11 cellular contexts compared by ENCODE assay signal in the genomic region with DNA sequence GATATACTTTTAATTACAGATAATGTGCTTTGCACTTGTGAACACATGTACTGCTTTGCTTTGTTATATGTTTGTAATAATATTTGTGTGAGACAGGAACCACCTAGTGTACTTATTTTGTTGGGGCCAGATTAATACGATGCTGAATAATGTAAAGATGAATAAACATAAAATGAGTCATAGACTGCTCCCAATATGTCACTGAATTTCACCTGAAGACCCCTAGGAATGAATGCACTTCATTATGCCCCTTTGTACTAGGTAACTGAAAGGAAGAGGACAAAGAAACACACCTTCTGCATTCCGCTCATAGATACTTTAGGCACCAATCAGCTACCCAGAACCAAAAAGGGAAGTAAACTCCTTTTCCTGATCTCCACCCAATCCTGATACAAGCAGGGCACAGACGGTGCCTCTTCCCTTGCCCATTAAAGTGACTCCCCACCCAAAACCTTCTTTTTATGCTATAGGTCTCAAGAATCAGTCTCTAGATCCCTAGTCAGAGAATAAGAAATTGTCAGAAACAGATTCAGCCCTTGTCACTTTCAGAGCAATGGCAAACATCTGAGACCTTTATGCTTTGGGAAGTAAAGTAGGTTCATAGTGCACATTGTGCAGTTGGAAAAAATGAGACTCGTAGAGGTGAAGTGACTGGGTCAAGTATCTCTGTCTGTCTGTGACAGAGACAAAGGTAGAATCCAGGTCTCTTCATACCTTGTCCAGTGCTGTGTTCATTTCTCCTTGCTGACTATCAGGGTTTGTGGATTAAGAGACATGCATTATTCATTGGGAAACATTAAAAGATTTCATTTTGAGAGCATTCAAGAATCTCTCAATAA. TPM values are rescaled to one million over a fixed set of nuclear protein-coding genes. Genes with fewer than 3 reads are reported as not detected.
DNase-seq lines count a peak whose midpoint lies in the region; ATAC-seq, FAIRE-seq and TF ChIP-seq lines count a peak whose summit lies in the region.
"Had no signal": no experiment of that assay in that cellular context is flagged by ENCODE, and none has a peak within 500 bp of the region (broad histone marks: within the 10 kb centered on the region; RNA-seq: fewer than 3 reads in every experiment).

No MANE protein-coding gene starts in this region.

- H3K27ac ChIP-seq in duodenal mucosa (ENCODE audit: low read depth, low read length) (peak overlapping the region; percentile 20), mesenchymal stem cell (ENCODE audit: low read length, poor library complexity, severe bottlenecking) (no peak overlapping the region), SK-N-SH (ENCODE audit: low read depth in 2 of 2, low read length in 1 of 2) (no peak overlapping the region)

- H4K20me1 ChIP-seq in SK-N-SH (ENCODE audit: insufficient read depth), result no peaks in the 10 kb centered on the region

- H2BK5ac ChIP-seq in mesenchymal stem cell (ENCODE audit: low read depth, low read length, poor library complexity, severe bottlenecking), result no peak overlapping the region

- H4K8ac ChIP-seq in mesenchymal stem cell (ENCODE audit: low read length), result no peak overlapping the region

- no peaks in the 10 kb centered on the region for H3K4me1 ChIP-seq in duodenal mucosa (ENCODE audit: control insufficient read depth in 1 of 2, insufficient read depth in 2 of 2, low read length in 2 of 2)
- no peaks in the 10 kb centered on the region for H3K4me1 ChIP-seq in mesenchymal stem cell (ENCODE audit: control insufficient read depth, insufficient read depth, low read depth, low read length)
- no peaks in the 10 kb centered on the region for H3K4me1 ChIP-seq in SK-N-SH (ENCODE audit: control insufficient read depth in 1 of 2, insufficient read depth in 2 of 2, low read depth in 1 of 2, low read length in 1 of 2)

- H3K79me2 ChIP-seq in SK-N-SH (ENCODE audit: insufficient read depth), result no peaks in the 10 kb centered on the region

- H3K36me3 ChIP-seq in GM06990 (ENCODE audit: control insufficient read depth, insufficient read depth, low read length) (no peaks in the 10 kb centered on the region), duodenal mucosa (ENCODE audit: control insufficient read depth in 1 of 2, insufficient read depth in 2 of 2, low read length in 2 of 2) (no peaks in the 10 kb centered on the region), mesenchymal stem cell (ENCODE audit: control insufficient read depth in 1 of 2, insufficient read depth in 2 of 2, low read depth in 1 of 2, low read length in 2 of 2) (no peaks in the 10 kb centered on the region), SK-N-SH (replicated peaks in 1 of 2; ENCODE audit: control insufficient read depth in 1 of 2, insufficient read depth in 2 of 2, low read length in 1 of 2) (no peaks in the 10 kb centered on the region)

- no peak overlapping the region for H3K14ac ChIP-seq in mesenchymal stem cell (ENCODE audit: low read length in 2 of 2)

- no peaks in the 10 kb centered on the region for H3K9me3 ChIP-seq in duodenal mucosa (ENCODE audit: control insufficient read depth in 1 of 2, low read length in 2 of 2)
- H3K9me3 ChIP-seq in mesenchymal stem cell (ENCODE audit: control insufficient read depth, low read length), result no peaks in the 10 kb centered on the region
- no peaks in the 10 kb centered on the region for H3K9me3 ChIP-seq in SK-N-SH

- POLR2A ChIA-PET in SK-N-SH (lab: Yijun Ruan, JAX), result no interaction called here

- no peak overlapping the region for H4K91ac ChIP-seq in mesenchymal stem cell (ENCODE audit: low read length)

- no peaks in the 10 kb centered on the region for H3K9me2 ChIP-seq in SK-N-SH

- no peaks in the 10 kb centered on the region for H3F3A ChIP-seq in SK-N-SH (replicated peaks; ENCODE audit: insufficient read depth)

- peak overlapping the region; percentile 52 for H3K4me3 ChIP-seq in GM06990 (replicated peaks; ENCODE audit: low read depth, low read length)
- H3K4me3 ChIP-seq in duodenal mucosa (ENCODE audit: low read depth in 1 of 2, low read length in 2 of 2), result peak overlapping the region in 1 of 2 donors; percentile 29
- H3K4me3 ChIP-seq in mesenchymal stem cell (ENCODE audit: insufficient read depth in 1 of 2, low read depth in 1 of 2, low read length in 2 of 2), result no peak overlapping the region
- H3K4me3 ChIP-seq in SK-N-SH (ENCODE audit: low read depth in 2 of 2, low read length in 1 of 2), result no peak overlapping the region

- H3K4me2 ChIP-seq in mesenchymal stem cell (ENCODE audit: low read length, poor library complexity, severe bottlenecking) (no peak overlapping the region), SK-N-SH (no peak overlapping the region)

- H3K23ac ChIP-seq in mesenchymal stem cell (ENCODE audit: low read length in 2 of 2), result no peak overlapping the region

- H3K4ac ChIP-seq in mesenchymal stem cell (ENCODE audit: low read depth in 1 of 2, low read length in 2 of 2), result no peak overlapping the region

- FAIRE-seq in GM19239 (lab: Jason Lieb, UNC), result peak; percentile 98

- H2AFZ ChIP-seq in mesenchymal stem cell (ENCODE audit: low read depth, low read length) (no peak overlapping the region), SK-N-SH (ENCODE audit: low read depth) (no peak overlapping the region)

- H2BK120ac ChIP-seq in mesenchymal stem cell (ENCODE audit: low read depth, low read length), result no peak overlapping the region

- DNase-seq in GM06990 (ENCODE audit: extremely low read depth, insufficient read length) (no peak), GM19239 (ENCODE audit: insufficient read length, low spot score) (no peak), KBM-7 (peak; percentile 91), mesenchymal stem cell (no peak), NCI-H1417 (lab: John Stamatoyannopoulos, UW) (no peak), SK-N-SH (no peak)
- DNase-seq: GOT3; NCI-H524; stimulated activated CD4-positive, alpha-beta T cell treated with anti-CD3 and anti-CD28 coated beads, Interleukin-1b, Interleukin-23, amount 100 ng/mL, for 48 hours had no signal

- 73% methylated on average over 3 of the region's 4 CpGs for WGBS in mesenchymal stem cell
- WGBS in SK-N-SH (ENCODE audit: low lambda C conversion rate), result 0% methylated on average over 4 of the region's 4 CpGs

- H2BK12ac ChIP-seq in mesenchymal stem cell (ENCODE audit: low read length in 2 of 2), result no peak overlapping the region

- TF ChIP-seq EP300 in SK-N-SH (IDR thresholded peaks at IDR 0.05; ENCODE audit: borderline replicate concordance in 1 of 2, low read depth in 1 of 2, low read length in 1 of 2), result no peak

- no peak overlapping the region for H3K18ac ChIP-seq in mesenchymal stem cell (ENCODE audit: low read depth in 1 of 2, low read length in 2 of 2)

- H3K27me3 ChIP-seq in GM06990 (replicated peaks; ENCODE audit: control insufficient read depth, insufficient read depth, low read length) (no peaks in the 10 kb centered on the region), duodenal mucosa (ENCODE audit: control insufficient read depth in 1 of 2, insufficient read depth in 2 of 2, low read length in 2 of 2) (no peaks in the 10 kb centered on the region), mesenchymal stem cell (ENCODE audit: control insufficient read depth in 1 of 2, insufficient read depth in 1 of 2, low read length in 2 of 2) (peaks cover 0 to 7% of the 10 kb centered on the region in 2 experiments), SK-N-SH (ENCODE audit: insufficient read depth) (no peaks in the 10 kb centered on the region)

- CTCF ChIA-PET in SK-N-SH (lab: Yijun Ruan, JAX), result no interaction called here

- ATAC-seq in HG02870 (IDR thresholded peaks at IDR 0.05; ENCODE audit: unreplicated experiment), result no peak

- H2AK5ac ChIP-seq in mesenchymal stem cell (ENCODE audit: low read length, severe bottlenecking), result no peak overlapping the region

- H2BK15ac ChIP-seq in mesenchymal stem cell (ENCODE audit: low read depth, poor library complexity, severe bottlenecking), result no peak overlapping the region

- H3K9ac ChIP-seq in duodenal mucosa (ENCODE audit: low read depth in 1 of 2, low read length in 2 of 2) (peak overlapping the region in 1 of 2 donors; percentile 41), mesenchymal stem cell (ENCODE audit: low read length) (no peak overlapping the region), SK-N-SH (no peak overlapping the region)

- TF ChIP-seq CTCF in GM06990 (IDR thresholded peaks at IDR 0.05; ENCODE audit: insufficient read depth, low read length, poor library complexity, severe bottlenecking), result no peak
- no peak for TF ChIP-seq CTCF in SK-N-SH (IDR thresholded peaks at IDR 0.05)

- in situ Hi-C loops in KBM-7 (cut with MboI; ENCODE audit: low pct_unique_long_range_greater_than_20kb, low sequenced_read_pairs), result no loop called here

- H3K79me1 ChIP-seq in mesenchymal stem cell (replicated peaks; ENCODE audit: low read length, poor library complexity, severe bottlenecking), result no peaks in the 10 kb centered on the region

- TF ChIP-seq RAD21 in SK-N-SH (IDR thresholded peaks at IDR 0.05; ENCODE audit: low read length), result no peak

TF ChIP-seq in SK-N-SH, 30 proteins besides CTCF, POLR2A, EP300 and RAD21:
- no peak for TF ChIP-seq FOXM1 (IDR thresholded peaks at IDR 0.05; ENCODE audit: low read depth)
- no peak for TF ChIP-seq TAF1 (IDR thresholded peaks at IDR 0.05; ENCODE audit: borderline replicate concordance, low read depth, low read length)
- no peak for TF ChIP-seq FOXJ3 (CRISPR knock-in tag; IDR thresholded peaks at IDR 0.05)
- no peak for TF ChIP-seq GATA2 (CRISPR knock-in tag; IDR thresholded peaks at IDR 0.05)
- no peak for TF ChIP-seq RXRA (IDR thresholded peaks at IDR 0.05; ENCODE audit: borderline replicate concordance, low read depth)
- TF ChIP-seq, protein P1, sequence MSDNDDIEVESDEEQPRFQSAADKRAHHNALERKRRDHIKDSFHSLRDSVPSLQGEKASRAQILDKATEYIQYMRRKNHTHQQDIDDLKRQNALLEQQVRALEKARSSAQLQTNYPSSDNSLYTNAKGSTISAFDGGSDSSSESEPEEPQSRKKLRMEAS (IDR thresholded peaks at IDR 0.05; ENCODE audit: low read depth), result no peak

RNA-seq across cellular contexts. Expression of gene GPR174, which starts 2.3 kb away (rescaled TPM):
- not detected for polyA plus RNA-seq in mesenchymal stem cell (2013, experiment 1 of 2)
- polyA plus RNA-seq in mesenchymal stem cell (2013, experiment 2 of 2), result not detected
- polyA plus RNA-seq in SK-N-SH (2012; rRNA removed), result not detected in 2 replicates
- polyA plus RNA-seq in SK-N-SH (2012; cell fraction: cytosol; rRNA removed), result not detected in 2 replicates
- polyA plus RNA-seq in SK-N-SH (2012; cell fraction: nucleus; rRNA removed), result not detected in 2 replicates
